8 cellular contexts compared by ENCODE assay signal in the genomic region with DNA sequence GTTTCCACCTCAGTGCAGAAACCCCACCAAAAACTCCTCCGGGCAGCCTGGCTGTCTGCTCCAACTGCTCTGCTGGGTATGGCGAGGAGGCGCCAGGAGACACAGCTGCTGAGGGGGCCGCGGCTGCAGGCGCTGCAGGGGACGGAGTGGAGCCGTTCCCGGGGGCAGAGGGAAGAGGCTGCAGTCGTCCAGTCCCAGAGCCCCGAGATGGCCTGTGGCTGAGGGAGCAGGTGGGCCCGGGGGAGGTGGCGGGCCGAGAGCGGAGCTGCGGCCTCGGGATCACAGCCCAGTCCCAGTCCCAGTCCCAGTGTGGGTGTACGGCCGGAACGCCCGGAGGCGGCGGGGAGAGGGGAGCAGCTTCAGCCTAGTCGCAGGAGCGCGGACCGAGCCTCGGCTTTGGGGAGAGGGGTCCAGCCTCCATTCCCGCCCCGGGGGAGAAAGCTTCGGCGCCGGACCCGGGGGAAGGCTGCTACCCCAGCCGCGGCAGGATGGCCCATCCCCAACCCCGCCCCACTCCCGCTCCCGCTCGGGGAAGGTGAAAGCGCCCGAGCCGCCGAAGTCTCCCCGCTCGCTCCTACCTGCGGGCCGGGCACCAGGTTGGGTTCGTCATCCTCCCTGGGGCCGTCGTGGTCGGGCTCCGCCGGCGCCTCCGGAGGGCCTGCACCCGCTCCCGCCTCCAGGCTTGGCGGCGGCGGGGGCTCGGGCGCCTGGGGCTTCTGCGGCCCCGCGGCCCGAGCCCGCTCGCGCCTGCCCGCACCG. TPM values are rescaled to one million over a fixed set of nuclear protein-coding genes. Genes with fewer than 3 reads are reported as not detected.
A peak's percentile ranks its signal among the peaks of the same experiment; 100 is the strongest.
DNase-seq lines count a peak whose midpoint lies in the region; ATAC-seq and TF ChIP-seq lines count a peak whose summit lies in the region.

No MANE protein-coding gene starts in this region.

- peak overlapping the region; percentile 75 for H3K27ac ChIP-seq in foreskin keratinocyte
- H3K27ac ChIP-seq in neutrophil, result peak overlapping the region; percentile 73

- H3K36me3 Mint-ChIP-seq in activated T-cell treated with anti-CD3 and anti-CD28 coated beads, Interleukin-2, amount 50 U/mL, for 4 hours (ENCODE audit: insufficient read depth), result peaks cover 8% of the 10 kb centered on the region
- H3K36me3 Mint-ChIP-seq in type B pancreatic cell, result peaks cover 10% of the 10 kb centered on the region

- peak; percentile 43 for ATAC-seq in GM21825 (IDR thresholded peaks at IDR 0.05; ENCODE audit: unreplicated experiment)
- peak; percentile 62 to 63 for ATAC-seq in activated T-cell treated with anti-CD3 and anti-CD28 coated beads, Interleukin-2, amount 50 U/mL, for 4 hours
- peak; percentile 63 for ATAC-seq in foreskin keratinocyte

- H3K27ac Mint-ChIP-seq in type B pancreatic cell, result peak overlapping the region; percentile 56

- H3K4me1 Mint-ChIP-seq in activated T-cell treated with anti-CD3 and anti-CD28 coated beads, Interleukin-2, amount 50 U/mL, for 4 hours (ENCODE audit: low read depth), result peaks cover 33% of the 10 kb centered on the region
- peaks cover 28% of the 10 kb centered on the region for H3K4me1 Mint-ChIP-seq in type B pancreatic cell (ENCODE audit: unreplicated experiment)

- H3K4me1 ChIP-seq in foreskin keratinocyte (no peaks in the 10 kb centered on the region), neutrophil (ENCODE audit: control insufficient read depth in 1 of 2, insufficient read depth in 1 of 2, low read depth in 1 of 2, low read length in 1 of 2) (peaks cover 18 to 20% of the 10 kb centered on the region in 2 experiments)

- H3K27me3 Mint-ChIP-seq in activated T-cell treated with anti-CD3 and anti-CD28 coated beads, Interleukin-2, amount 50 U/mL, for 4 hours (ENCODE audit: low read depth), result no peaks in the 10 kb centered on the region
- H3K27me3 Mint-ChIP-seq in type B pancreatic cell, result no peaks in the 10 kb centered on the region

- H3K4me3 Mint-ChIP-seq in activated T-cell treated with anti-CD3 and anti-CD28 coated beads, Interleukin-2, amount 50 U/mL, for 4 hours, result peak overlapping the region; percentile 78
- H3K4me3 Mint-ChIP-seq in type B pancreatic cell, result peak overlapping the region; percentile 91

- no peaks in the 10 kb centered on the region for H3K27me3 ChIP-seq in GM06990 (replicated peaks; ENCODE audit: control insufficient read depth, insufficient read depth, low read length)
- no peaks in the 10 kb centered on the region for H3K27me3 ChIP-seq in foreskin keratinocyte
- no peaks in the 10 kb centered on the region for H3K27me3 ChIP-seq in neutrophil

- H3K9me3 Mint-ChIP-seq in activated T-cell treated with anti-CD3 and anti-CD28 coated beads, Interleukin-2, amount 50 U/mL, for 4 hours, result no peaks in the 10 kb centered on the region
- no peaks in the 10 kb centered on the region for H3K9me3 Mint-ChIP-seq in type B pancreatic cell

- peak; percentile 42 for DNase-seq in GM06990 (ENCODE audit: extremely low read depth, insufficient read length)
- DNase-seq in LHCN-M2 (ENCODE audit: low read depth), result peak; percentile 30
- DNase-seq in activated T-cell treated with anti-CD3 and anti-CD28 coated beads, Interleukin-2, amount 50 U/mL, for 4 hours, result peak; percentile 27
- no peak for DNase-seq in foreskin keratinocyte
- DNase-seq in type B pancreatic cell (ENCODE audit: extremely low spot score, unreplicated experiment), result peak; percentile 74
- DNase-seq in SK-N-DZ (ENCODE audit: low spot score), result no peak

- H3K4me3 ChIP-seq in GM06990 (replicated peaks; ENCODE audit: low read depth, low read length), result peak overlapping the region; percentile 75
- H3K4me3 ChIP-seq in neutrophil (ENCODE audit: low read depth in 1 of 2, low read length in 1 of 2), result peak overlapping the region; percentile 80 to 83

- peaks cover 4% of the 10 kb centered on the region; the same call in 1 of the 2 replicates for H3K36me3 ChIP-seq in GM06990 (ENCODE audit: control insufficient read depth, insufficient read depth, low read length)
- H3K36me3 ChIP-seq in neutrophil, result peaks cover 12% of the 10 kb centered on the region

- TF ChIP-seq CTCF in GM06990 (IDR thresholded peaks at IDR 0.05; ENCODE audit: insufficient read depth, low read length, poor library complexity, severe bottlenecking) (no peak), foreskin keratinocyte (conservative IDR thresholded peaks at IDR 0.05) (no peak), neutrophil (IDR thresholded peaks at IDR 0.05) (no peak), type B pancreatic cell (conservative IDR thresholded peaks at IDR 0.05) (no peak)

- H3K9me3 ChIP-seq in neutrophil, result no peaks in the 10 kb centered on the region

RNA-seq across cellular contexts. Expression of gene FAM193B, which starts 0.5 kb away (rescaled TPM):
- total RNA-seq in LHCN-M2 (2014; rRNA removed), result 19.8 and 24.5 TPM in 2 replicates
- 19.2 TPM for polyA plus RNA-seq in LHCN-M2 (2012)
- total RNA-seq in activated T-cell treated with anti-CD3 and anti-CD28 coated beads, Interleukin-2, amount 50 U/mL, for 4 hours, result 10 to 100 TPM; 54.7 to 63.7 (median 62.1) TPM
- total RNA-seq in foreskin keratinocyte, result 38.3 and 42.1 TPM in 2 replicates
- polyA plus RNA-seq in foreskin keratinocyte, result 29.7 and 31.9 TPM in 2 replicates
- total RNA-seq in type B pancreatic cell (ENCODE audit: low replicate concordance), result 83.1 and 103 TPM in 2 replicates
- polyA plus RNA-seq in SK-N-DZ (2014; cell fraction: cytosol; rRNA removed), result 41.3 and 41.5 TPM in 2 replicates
- 321 and 386 TPM in 2 replicates for polyA plus RNA-seq in SK-N-DZ (2014; cell fraction: nucleus; rRNA removed)

RNA-seq across cellular contexts. Expression of gene DDX41, which starts 37.1 kb away (rescaled TPM):
- total RNA-seq in LHCN-M2 (2014; rRNA removed) (153 and 185 TPM in 2 replicates), foreskin keratinocyte (87.1 and 91.0 TPM in 2 replicates), type B pancreatic cell (ENCODE audit: low replicate concordance) (99.7 and 104 TPM in 2 replicates)
- 307 TPM for polyA plus RNA-seq in LHCN-M2 (2012)
- total RNA-seq in activated T-cell treated with anti-CD3 and anti-CD28 coated beads, Interleukin-2, amount 50 U/mL, for 4 hours, result 100 to 1,000 TPM; 203 to 220 (median 207) TPM
- polyA plus RNA-seq in foreskin keratinocyte, result 82.6 and 85.8 TPM in 2 replicates
- polyA plus RNA-seq in SK-N-DZ (2014; cell fraction: cytosol; rRNA removed), result 91.5 and 112 TPM in 2 replicates
- polyA plus RNA-seq in SK-N-DZ (2014; cell fraction: nucleus; rRNA removed), result 273 and 280 TPM in 2 replicates

RNA-seq across cellular contexts. Expression of gene TMED9, which starts 38.2 kb away (rescaled TPM):
- total RNA-seq in LHCN-M2 (2014; rRNA removed) (119 and 136 TPM in 2 replicates), foreskin keratinocyte (138 and 155 TPM in 2 replicates), type B pancreatic cell (ENCODE audit: low replicate concordance) (161 and 225 TPM in 2 replicates)
- 405 TPM for polyA plus RNA-seq in LHCN-M2 (2012)
- 100 to 1,000 TPM; 178 to 208 (median 199) TPM for total RNA-seq in activated T-cell treated with anti-CD3 and anti-CD28 coated beads, Interleukin-2, amount 50 U/mL, for 4 hours
- 262 and 316 TPM in 2 replicates for polyA plus RNA-seq in foreskin keratinocyte
- polyA plus RNA-seq in SK-N-DZ (2014; cell fraction: cytosol; rRNA removed), result 44.3 and 49.2 TPM in 2 replicates
- polyA plus RNA-seq in SK-N-DZ (2014; cell fraction: nucleus; rRNA removed), result 24.3 and 33.9 TPM in 2 replicates

RNA-seq across cellular contexts. Expression of gene DOK3, which starts 44.2 kb away (rescaled TPM):
- total RNA-seq in LHCN-M2 (2014; rRNA removed) (7.0 and 14.8 TPM in 2 replicates), foreskin keratinocyte (2.1 and 2.2 TPM in 2 replicates), type B pancreatic cell (ENCODE audit: low replicate concordance) (6.2 and 6.9 TPM in 2 replicates)
- polyA plus RNA-seq in LHCN-M2 (2012), result 11.0 TPM
- 1 to 10 TPM; 8.2 to 9.2 (median 8.7) TPM for total RNA-seq in activated T-cell treated with anti-CD3 and anti-CD28 coated beads, Interleukin-2, amount 50 U/mL, for 4 hours
- 1.4 and 2.0 TPM in 2 replicates for polyA plus RNA-seq in foreskin keratinocyte
- polyA plus RNA-seq in SK-N-DZ (2014; cell fraction: cytosol; rRNA removed), result 3.6 and 10.6 TPM in 2 replicates
- 39.9 and 78.7 TPM in 2 replicates for polyA plus RNA-seq in SK-N-DZ (2014; cell fraction: nucleus; rRNA removed)

RNA-seq across cellular contexts. Expression of gene B4GALT7, which starts 46.1 kb away (rescaled TPM):
- total RNA-seq in LHCN-M2 (2014; rRNA removed), result 28.8 and 36.2 TPM in 2 replicates
- 46.7 TPM for polyA plus RNA-seq in LHCN-M2 (2012)
- 10 to 100 TPM; 35.5 to 40.5 (median 37.0) TPM for total RNA-seq in activated T-cell treated with anti-CD3 and anti-CD28 coated beads, Interleukin-2, amount 50 U/mL, for 4 hours
- total RNA-seq in foreskin keratinocyte, result 25.8 and 26.9 TPM in 2 replicates
- 30.7 and 32.0 TPM in 2 replicates for polyA plus RNA-seq in foreskin keratinocyte
- 30.9 and 31.0 TPM in 2 replicates for total RNA-seq in type B pancreatic cell (ENCODE audit: low replicate concordance)
- 27.1 and 29.7 TPM in 2 replicates for polyA plus RNA-seq in SK-N-DZ (2014; cell fraction: cytosol; rRNA removed)
- polyA plus RNA-seq in SK-N-DZ (2014; cell fraction: nucleus; rRNA removed), result 27.6 and 29.4 TPM in 2 replicates

Comparison
In these comparisons a context has a peak if more than half of its experiments do, and no peak if none do; other contexts are left out.
1. DNase-seq: peak in GM06990 (single experiment), LHCN-M2 (single experiment), activated T-cell treated with anti-CD3 and anti-CD28 coated beads, Interleukin-2, amount 50 U/mL, for 4 hours (single experiment) and type B pancreatic cell (single experiment); none in foreskin keratinocyte (0 of 2) and SK-N-DZ (single experiment).
2. Peak in every context shown above with its lines, with median percentiles within 50 percentile points of each other: ATAC-seq.